11 cellular contexts compared by ENCODE assay signal in genomic region chr3:86180696-86181095, GRCh38.
DNase-seq lines count a peak whose midpoint lies in the region; ATAC-seq and TF ChIP-seq lines count a peak whose summit lies in the region.
"Had no signal": no experiment of that assay in that cellular context is flagged by ENCODE, and none has a peak within 500 bp of the region (broad histone marks: within the 10 kb centered on the region; RNA-seq: fewer than 3 reads in every experiment).

No MANE protein-coding gene starts in this region.

- H3K27me3 ChIP-seq in MM.1S (replicated peaks; ENCODE audit: insufficient read depth, low read length): no peaks in the 10 kb centered on the region
- H3K27me3 ChIP-seq: heart right ventricle had no signal

- no peaks in the 10 kb centered on the region for H3F3A ChIP-seq in MM.1S (ENCODE audit: insufficient read depth, low read length)

- no peak for ATAC-seq in left ventricle myocardium superior
- ATAC-seq: heart right ventricle had no signal

- no peaks in the 10 kb centered on the region for H3K36me3 Mint-ChIP-seq in activated T-helper 1 cell treated with anti-CD3 and anti-CD28 coated beads, Interleukin-12 subunit alpha, Interleukin-12 subunit beta, Interleukin-2, Interleukin-4 antibody, amounts not matched to agents 30 ng/mL and 10 ng/mL and 1 ng/mL, durations not matched to agents 14 hours and 24 hours and 36 hours (ENCODE audit: low read depth)
- H3K36me3 Mint-ChIP-seq: naive B cell had no signal

- no peaks in the 10 kb centered on the region for H3K4me1 Mint-ChIP-seq in activated T-helper 1 cell treated with anti-CD3 and anti-CD28 coated beads, Interleukin-12 subunit alpha, Interleukin-12 subunit beta, Interleukin-2, Interleukin-4 antibody, amounts not matched to agents 30 ng/mL and 10 ng/mL and 1 ng/mL, durations not matched to agents 14 hours and 24 hours and 36 hours (ENCODE audit: low read depth)
- H3K4me1 Mint-ChIP-seq: naive B cell had no signal

- no peak overlapping the region for H3K27ac ChIP-seq in MM.1S (ENCODE audit: low read length)
- H3K27ac ChIP-seq: heart right ventricle had no signal

- DNase-seq in MM.1S: peak; percentile 42
- no peak for DNase-seq in astrocyte of the cerebellum (ENCODE audit: low read depth)
- DNase-seq in mucosa of gallbladder (ENCODE audit: low spot score): peak; percentile 13
- no peak for DNase-seq in T1000 (lab: John Stamatoyannopoulos, UW)
- no peak for DNase-seq in left ventricle myocardium superior
- DNase-seq in activated T-helper 1 cell treated with anti-CD3 and anti-CD28 coated beads, Interleukin-12 subunit alpha, Interleukin-12 subunit beta, Interleukin-2, Interleukin-4 antibody, amounts not matched to agents 30 ng/mL and 10 ng/mL and 1 ng/mL, durations not matched to agents 14 hours and 24 hours and 36 hours (ENCODE audit: low spot score): no peak
- no peak for DNase-seq in NK-92 (lab: John Stamatoyannopoulos, UW; ENCODE audit: unreplicated experiment)
- DNase-seq: heart right ventricle, naive B cell, NCI-H446 treated with DMSO at 0.1 percent for 48 hours had no signal

- H3K4me3 ChIP-seq in MM.1S (ENCODE audit: low read length) (no peak overlapping the region), astrocyte of the cerebellum (ENCODE audit: low read depth, low read length) (no peak overlapping the region)
- H3K4me3 ChIP-seq: heart right ventricle had no signal

- H3K9ac ChIP-seq in MM.1S (ENCODE audit: low read length): no peak overlapping the region

- no peak overlapping the region for H3K27ac Mint-ChIP-seq in activated T-helper 1 cell treated with anti-CD3 and anti-CD28 coated beads, Interleukin-12 subunit alpha, Interleukin-12 subunit beta, Interleukin-2, Interleukin-4 antibody, amounts not matched to agents 30 ng/mL and 10 ng/mL and 1 ng/mL, durations not matched to agents 14 hours and 24 hours and 36 hours
- H3K27ac Mint-ChIP-seq: naive B cell had no signal

- H3K9me3 Mint-ChIP-seq in activated T-helper 1 cell treated with anti-CD3 and anti-CD28 coated beads, Interleukin-12 subunit alpha, Interleukin-12 subunit beta, Interleukin-2, Interleukin-4 antibody, amounts not matched to agents 30 ng/mL and 10 ng/mL and 1 ng/mL, durations not matched to agents 14 hours and 24 hours and 36 hours: peaks cover 6% of the 10 kb centered on the region

- peaks cover 1% of the 10 kb centered on the region for H3K27me3 Mint-ChIP-seq in activated T-helper 1 cell treated with anti-CD3 and anti-CD28 coated beads, Interleukin-12 subunit alpha, Interleukin-12 subunit beta, Interleukin-2, Interleukin-4 antibody, amounts not matched to agents 30 ng/mL and 10 ng/mL and 1 ng/mL, durations not matched to agents 14 hours and 24 hours and 36 hours (ENCODE audit: insufficient read depth)
- H3K27me3 Mint-ChIP-seq: naive B cell had no signal

- no peak overlapping the region for H3K4me3 Mint-ChIP-seq in activated T-helper 1 cell treated with anti-CD3 and anti-CD28 coated beads, Interleukin-12 subunit alpha, Interleukin-12 subunit beta, Interleukin-2, Interleukin-4 antibody, amounts not matched to agents 30 ng/mL and 10 ng/mL and 1 ng/mL, durations not matched to agents 14 hours and 24 hours and 36 hours

- H3K36me3 ChIP-seq in MM.1S (replicated peaks; ENCODE audit: insufficient read depth, low read length): no peaks in the 10 kb centered on the region
- H3K36me3 ChIP-seq: heart right ventricle had no signal

- no peaks in the 10 kb centered on the region for H3K4me1 ChIP-seq in MM.1S (ENCODE audit: low read length)
- H3K4me1 ChIP-seq: heart right ventricle had no signal

- H3K4me2 ChIP-seq in MM.1S (ENCODE audit: low read depth, low read length): no peak overlapping the region

- no peaks in the 10 kb centered on the region for H3K79me2 ChIP-seq in MM.1S (ENCODE audit: low read length)

- no peaks in the 10 kb centered on the region for H3K9me2 ChIP-seq in MM.1S (replicated peaks; ENCODE audit: insufficient read depth, low read length)

- no peak overlapping the region for H2AFZ ChIP-seq in MM.1S (ENCODE audit: low read length)

- H3K9me3 ChIP-seq in MM.1S (replicated peaks; ENCODE audit: insufficient read depth, low read length): no peaks in the 10 kb centered on the region

- intact Hi-C loops in left ventricle myocardium superior (cut with micrococcal nuclease): no loop called here
- intact Hi-C loops in activated T-helper 1 cell treated with anti-CD3 and anti-CD28 coated beads, Interleukin-12 subunit alpha, Interleukin-12 subunit beta, Interleukin-2, Interleukin-4 antibody, amounts not matched to agents 30 ng/mL and 10 ng/mL and 1 ng/mL, durations not matched to agents 14 hours and 24 hours and 36 hours (cut with micrococcal nuclease): no loop called here

- H4K20me1 ChIP-seq in MM.1S (ENCODE audit: insufficient read depth, low read length): no peaks in the 10 kb centered on the region

- in situ Hi-C loops in astrocyte of the cerebellum (cut with HindIII; ENCODE audit: low sequenced_read_pairs): no loop called here

- TF ChIP-seq CTCF in GM12872 (IDR thresholded peaks at IDR 0.05; ENCODE audit: insufficient read depth, low read depth, low read length) (0 out of 3 replicates have a peak, but pooled peaks have one; percentile 9), MM.1S (IDR thresholded peaks at IDR 0.05; ENCODE audit: low read length) (peak; percentile 27), astrocyte of the cerebellum (IDR thresholded peaks at IDR 0.05; ENCODE audit: low read depth, low read length, missing control alignments) (peak; percentile 30)

Comparison
In these comparisons a context has a peak if more than half of its experiments do, and no peak if none do; other contexts are left out.
1. DNase-seq: peak in MM.1S (single experiment) and mucosa of gallbladder (single experiment); none in astrocyte of the cerebellum (single experiment), T1000 (single experiment), left ventricle myocardium superior (single experiment), activated T-helper 1 cell treated with anti-CD3 and anti-CD28 coated beads, Interleukin-12 subunit alpha, Interleukin-12 subunit beta, Interleukin-2, Interleukin-4 antibody, amounts not matched to agents 30 ng/mL and 10 ng/mL and 1 ng/mL, durations not matched to agents 14 hours and 24 hours and 36 hours (single experiment) and NK-92 (single experiment).
2. Peak in every context shown above with its lines, with median percentiles within 50 percentile points of each other: CTCF ChIP-seq.